Comparison of ENCODE assay signal across 19 cellular contexts in the genomic region with DNA sequence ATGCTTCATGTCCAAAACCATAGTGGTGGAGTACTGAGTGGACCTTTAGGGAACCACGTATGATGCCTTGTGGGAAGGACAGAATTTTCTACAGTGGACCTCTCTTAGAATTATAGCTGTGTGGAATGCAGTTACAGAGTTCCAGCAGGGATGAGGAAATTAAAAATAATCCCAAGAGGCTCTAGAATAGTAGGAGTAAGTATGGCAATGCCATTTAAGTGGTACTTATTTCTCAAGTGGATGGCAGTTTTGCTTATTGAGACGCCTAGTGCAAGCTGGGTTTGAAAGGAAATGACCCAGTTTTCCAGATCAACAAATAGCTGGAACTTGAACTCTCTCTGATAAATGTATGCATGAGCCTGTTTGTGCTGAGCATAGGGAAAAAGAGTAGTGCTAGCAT.
DNase-seq lines count a peak whose midpoint lies in the region; ATAC-seq and TF ChIP-seq lines count a peak whose summit lies in the region.
"Had no signal": no experiment of that assay in that cellular context is flagged by ENCODE, and none has a peak within 500 bp of the region (broad histone marks: within the 10 kb centered on the region; RNA-seq: fewer than 3 reads in every experiment).

No MANE protein-coding gene starts in this region.

- H3K27me3 ChIP-seq in lower lobe of right lung (ENCODE audit: low read depth), result no peaks in the 10 kb centered on the region
- no peaks in the 10 kb centered on the region for H3K27me3 ChIP-seq in upper lobe of right lung

- H3K4me1 ChIP-seq in lower lobe of right lung (no peaks in the 10 kb centered on the region), upper lobe of right lung (no peaks in the 10 kb centered on the region)
- H3K4me1 ChIP-seq: A549 had no signal

- intact Hi-C loops in lower lobe of right lung (cut with DNase I) (no loop called here), upper lobe of right lung (cut with DNase I) (no loop called here)

- H3K4me3 ChIP-seq in lower lobe of right lung (no peak overlapping the region), upper lobe of right lung (no peak overlapping the region)
- H3K4me3 ChIP-seq: A549, HAP-1 had no signal

- peak; percentile 11 for DNase-seq in NCI-H510A treated with DMSO at 0.1 percent for 48 hours (lab: John Stamatoyannopoulos, UW)
- no peak for DNase-seq in NCI-H510A (lab: John Stamatoyannopoulos, UW)
- peak; percentile 66 to 86 for DNase-seq in NCI-H524 (lab: John Stamatoyannopoulos, UW)
- DNase-seq in lower lobe of right lung, result no peak
- DNase-seq in upper lobe of right lung, result no peak
- DNase-seq: 8988T; C1 segment of cervical spinal cord; Calu3; CD4-positive, alpha-beta memory T cell; COR-L47; DMS79; GF-D8; GOT3; HFFc6 had no signal

- H3K27ac ChIP-seq in lower lobe of right lung, result no peak overlapping the region
- no peak overlapping the region for H3K27ac ChIP-seq in upper lobe of right lung
- H3K27ac ChIP-seq: A549 had no signal

- H3K9me3 ChIP-seq in lower lobe of right lung (no peaks in the 10 kb centered on the region), upper lobe of right lung (no peaks in the 10 kb centered on the region)
- H3K9me3 ChIP-seq: A549, HAP-1 had no signal

- TF ChIP-seq CTCF in lower lobe of right lung (IDR thresholded peaks at IDR 0.05) (no peak), upper lobe of right lung (IDR thresholded peaks at IDR 0.05) (no peak)

- H3K36me3 ChIP-seq in lower lobe of right lung, result no peaks in the 10 kb centered on the region
- no peaks in the 10 kb centered on the region for H3K36me3 ChIP-seq in upper lobe of right lung
- H3K36me3 ChIP-seq: HAP-1 had no signal

- ATAC-seq in lower lobe of right lung (peak; percentile 77 to 82), upper lobe of right lung (peak; percentile 70), GM18519 (IDR thresholded peaks at IDR 0.05; ENCODE audit: low FRiP score, unreplicated experiment) (no peak), HG03439 (IDR thresholded peaks at IDR 0.05; ENCODE audit: unreplicated experiment) (no peak), GM19035 (IDR thresholded peaks at IDR 0.05; ENCODE audit: unreplicated experiment) (no peak)
- ATAC-seq: A549 had no signal

Comparison
In these comparisons a context has a peak if more than half of its experiments do, and no peak if none do; other contexts are left out.
1. DNase-seq: peak in NCI-H510A treated with DMSO at 0.1 percent for 48 hours (single experiment) and NCI-H524 (2 of 2); none in NCI-H510A (single experiment), lower lobe of right lung (single experiment) and upper lobe of right lung (single experiment).
2. ATAC-seq: peak in lower lobe of right lung (2 of 2) and upper lobe of right lung (single experiment); none in GM18519 (single experiment), HG03439 (single experiment) and GM19035 (single experiment).